In the genomic region with DNA sequence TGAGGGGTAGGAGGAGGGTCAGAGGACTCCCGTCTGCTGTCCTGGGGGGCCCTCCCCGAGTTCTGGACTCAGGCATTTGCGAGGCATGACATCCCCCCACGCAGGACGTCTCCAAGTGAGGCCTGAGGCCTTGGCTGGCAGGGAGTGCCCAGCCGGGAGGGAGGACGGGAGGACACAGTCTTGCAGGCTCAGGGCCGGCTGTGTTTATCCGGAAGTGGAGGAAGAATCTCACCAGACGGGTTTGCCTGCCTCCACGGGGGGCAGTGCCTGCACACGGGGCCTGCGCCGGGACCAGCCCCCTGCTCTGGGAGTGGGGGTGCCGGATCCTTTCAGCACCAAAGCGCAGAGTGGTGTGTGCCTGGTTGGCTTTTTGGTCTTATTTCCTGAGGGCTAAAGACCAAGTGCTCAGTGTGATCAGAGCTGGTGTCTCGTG, we compare ENCODE assay signal across 8 cellular contexts. TPM values are rescaled to one million over a fixed set of nuclear protein-coding genes. Genes with fewer than 3 reads are reported as not detected.
DNase-seq lines count a peak whose midpoint lies in the region; ATAC-seq and TF ChIP-seq lines count a peak whose summit lies in the region.

No MANE protein-coding gene starts in this region.

- no peak overlapping the region for H3K4me3 Mint-ChIP-seq in activated CD4-positive, alpha-beta memory T cell treated with anti-CD3 and anti-CD28 coated beads for 36 hours

- no peak overlapping the region for H3K27ac Mint-ChIP-seq in activated CD4-positive, alpha-beta memory T cell treated with anti-CD3 and anti-CD28 coated beads for 36 hours

- BruUV-seq in PC-3 (replicated peaks; lab: Mats Ljungman, UMichigan) = no TSS peak

- H3K4me3 ChIP-seq in PC-3 (ENCODE audit: low read length) (peak overlapping the region; percentile 53; the same call in 1 of the 2 replicates), osteoblast (ENCODE audit: insufficient read depth, low read length) (no peak overlapping the region)

- H2AFZ ChIP-seq in PC-3 (ENCODE audit: low read length) = no peak overlapping the region
- H2AFZ ChIP-seq in osteoblast (ENCODE audit: low read length) = peak overlapping the region; percentile 59

- H3K9me3 ChIP-seq in PC-3 (ENCODE audit: low read length) (no peaks in the 10 kb centered on the region), osteoblast (ENCODE audit: low read depth, low read length) (no peaks in the 10 kb centered on the region)

- H3K27ac ChIP-seq in PC-3 (ENCODE audit: low read length) = peak overlapping the region; percentile 80
- H3K27ac ChIP-seq in osteoblast (ENCODE audit: low read depth, low read length) = no peak overlapping the region

- peak overlapping the region; percentile 64 for H3K9ac ChIP-seq in PC-3 (ENCODE audit: low read length)

- H3K36me3 Mint-ChIP-seq in activated CD4-positive, alpha-beta memory T cell treated with anti-CD3 and anti-CD28 coated beads for 36 hours = no peaks in the 10 kb centered on the region

- H3K27me3 ChIP-seq in PC-3 (ENCODE audit: low read length) (no peaks in the 10 kb centered on the region), osteoblast (ENCODE audit: insufficient read depth, low read length) (no peaks in the 10 kb centered on the region)

- H3K27me3 Mint-ChIP-seq in activated CD4-positive, alpha-beta memory T cell treated with anti-CD3 and anti-CD28 coated beads for 36 hours = no peaks in the 10 kb centered on the region

- no peak for TF ChIP-seq CTCF in PC-3 (conservative IDR thresholded peaks at IDR 0.05; ENCODE audit: low read depth, low read length)
- TF ChIP-seq CTCF in osteoblast (IDR thresholded peaks at IDR 0.05; ENCODE audit: extremely low read depth, low read depth, low read length) = no peak

- no peaks in the 10 kb centered on the region for H3K9me2 ChIP-seq in PC-3 (replicated peaks; ENCODE audit: low read length)

- peak; percentile 87 for ATAC-seq in PC-3
- ATAC-seq in HG02571 (IDR thresholded peaks at IDR 0.05; ENCODE audit: unreplicated experiment) = no peak
- ATAC-seq in HG03196 (IDR thresholded peaks at IDR 0.05; ENCODE audit: unreplicated experiment) = no peak

- peaks cover 8% of the 10 kb centered on the region for H3K4me1 Mint-ChIP-seq in activated CD4-positive, alpha-beta memory T cell treated with anti-CD3 and anti-CD28 coated beads for 36 hours (ENCODE audit: low read depth)

- H3K36me3 ChIP-seq in PC-3 (ENCODE audit: low read depth, low read length) = no peaks in the 10 kb centered on the region; the same call in 1 of the 2 replicates
- peaks cover 5% of the 10 kb centered on the region for H3K36me3 ChIP-seq in osteoblast (ENCODE audit: insufficient read depth, low read length)

- intact Hi-C loops in PC-3 (cut with micrococcal nuclease) = no loop called here
- intact Hi-C loops in activated CD4-positive, alpha-beta memory T cell treated with anti-CD3 and anti-CD28 coated beads for 36 hours (cut with micrococcal nuclease) = no loop called here

- no peaks in the 10 kb centered on the region for H3K9me3 Mint-ChIP-seq in activated CD4-positive, alpha-beta memory T cell treated with anti-CD3 and anti-CD28 coated beads for 36 hours

- peak overlapping the region; percentile 82 for H3K4me2 ChIP-seq in PC-3 (ENCODE audit: low read length)
- H3K4me2 ChIP-seq in osteoblast (ENCODE audit: insufficient read depth, low read length) = peak overlapping the region; percentile 9

- H3K79me2 ChIP-seq in PC-3 (ENCODE audit: low read length) (peaks cover 62% of the 10 kb centered on the region), osteoblast (ENCODE audit: insufficient read depth, low read length) (peaks cover 35% of the 10 kb centered on the region)

- DNase-seq in DMS153 (lab: John Stamatoyannopoulos, UW) (peak; percentile 89), PC-3 (peak; percentile 80), foreskin melanocyte (peak; percentile 53), osteoblast (ENCODE audit: insufficient read length, low spot score, missing footprints) (peak; percentile 97), NCI-H1105 treated with DMSO at 0.1 percent for 48 hours (lab: John Stamatoyannopoulos, UW) (no peak)
- no peak for DNase-seq in activated CD4-positive, alpha-beta memory T cell treated with anti-CD3 and anti-CD28 coated beads for 36 hours

- no peaks in the 10 kb centered on the region for H3F3A ChIP-seq in PC-3 (ENCODE audit: low read length, unreplicated experiment)

- CTCF ChIA-PET in PC-3 (lab: Charles Lee) = no interaction called here
- CTCF ChIA-PET in activated CD4-positive, alpha-beta memory T cell treated with anti-CD3 and anti-CD28 coated beads for 36 hours (lab: Charles Lee) = no interaction called here

- POLR2A ChIA-PET in PC-3 (lab: Charles Lee; ENCODE audit: unreplicated experiment) = no interaction called here
- POLR2A ChIA-PET in activated CD4-positive, alpha-beta memory T cell treated with anti-CD3 and anti-CD28 coated beads for 36 hours (lab: Charles Lee) = no interaction called here

- H4K20me1 ChIP-seq in PC-3 (ENCODE audit: low read length) (no peaks in the 10 kb centered on the region), osteoblast (ENCODE audit: insufficient read depth, low read length) (no peaks in the 10 kb centered on the region)

- H3K4me1 ChIP-seq in PC-3 (ENCODE audit: insufficient read depth, low read length) = peaks cover 23% of the 10 kb centered on the region
- peaks cover 15% of the 10 kb centered on the region for H3K4me1 ChIP-seq in osteoblast (ENCODE audit: insufficient read depth, low read length)

RNA-seq across cellular contexts. Expression of gene PWWP2B, which starts 10.9 kb away (rescaled TPM):
- total RNA-seq in PC-3 (2014; rRNA removed) (24.5 and 41.5 TPM in 2 replicates), osteoblast (15.3 and 18.5 TPM in 2 replicates)
- 1 to 10 TPM; 3.0 to 3.1 TPM for total RNA-seq in activated CD4-positive, alpha-beta memory T cell treated with anti-CD3 and anti-CD28 coated beads for 36 hours

Comparison
In these comparisons a context has a peak if more than half of its experiments do, and no peak if none do; other contexts are left out.
1. DNase-seq: peak in DMS153 (single experiment), PC-3 (single experiment), foreskin melanocyte (single experiment) and osteoblast (single experiment); none in NCI-H1105 treated with DMSO at 0.1 percent for 48 hours (single experiment) and activated CD4-positive, alpha-beta memory T cell treated with anti-CD3 and anti-CD28 coated beads for 36 hours (single experiment).